ENCODE assay signal across 11 cellular contexts in the genomic region with DNA sequence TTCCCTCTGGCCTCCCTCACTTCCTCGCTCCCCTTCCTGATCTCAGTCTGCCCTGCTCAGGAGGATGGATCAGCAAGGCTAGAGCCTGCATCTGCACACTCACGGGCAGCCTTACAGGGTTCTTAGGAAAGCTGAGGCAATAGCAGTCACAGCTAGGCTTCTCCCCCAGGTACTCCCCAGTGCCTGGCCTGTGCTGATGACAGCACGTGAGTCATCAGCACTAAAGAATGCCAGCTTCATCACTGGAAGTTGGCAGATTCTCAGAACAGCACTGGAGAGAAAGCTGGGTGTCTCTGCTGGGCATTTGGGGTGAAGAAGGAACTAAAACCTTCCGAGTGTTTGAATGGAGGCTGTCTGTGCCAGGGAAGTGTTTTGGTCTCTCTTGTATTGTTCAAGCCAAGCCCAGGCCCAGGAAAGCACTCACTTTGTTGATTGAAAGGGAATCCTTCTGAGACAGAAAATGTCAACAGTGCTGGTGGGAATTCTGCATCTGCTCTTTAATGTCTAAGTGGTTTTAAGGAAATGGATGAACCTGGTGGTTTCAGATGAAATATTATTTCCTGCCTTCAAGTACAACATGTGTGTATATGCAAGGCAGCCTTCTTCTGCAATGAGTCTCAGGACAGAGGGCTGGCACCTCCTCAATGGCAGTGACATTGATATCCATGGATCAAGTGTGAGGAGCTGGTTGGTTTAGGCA.
A peak's percentile ranks its signal among the peaks of the same experiment; 100 is the strongest.
DNase-seq lines count a peak whose midpoint lies in the region; ATAC-seq, FAIRE-seq and TF ChIP-seq lines count a peak whose summit lies in the region.
"Had no signal": no experiment of that assay in that cellular context is flagged by ENCODE, and none has a peak within 500 bp of the region (broad histone marks: within the 10 kb centered on the region; RNA-seq: fewer than 3 reads in every experiment).

No MANE protein-coding gene starts in this region.

- ATAC-seq in left lung: peak; percentile 14

- intact Hi-C loops in adrenal gland (cut with DNase I) (no loop called here), left lung (cut with DNase I) (no loop called here), posterior vena cava (cut with DNase I) (no loop called here)

- H3K9me3 ChIP-seq in adrenal gland (replicated peaks in 1 of 3) (no peaks in the 10 kb centered on the region), left lung (no peaks in the 10 kb centered on the region), small intestine (ENCODE audit: control insufficient read depth, low read depth) (no peaks in the 10 kb centered on the region)

- no peaks in the 10 kb centered on the region for H3K36me3 Mint-ChIP-seq in nephron progenitor cell (ENCODE audit: low read depth)

- TF ChIP-seq CTCF in adrenal gland (IDR thresholded peaks at IDR 0.05) (no peak), left lung (IDR thresholded peaks at IDR 0.05) (no peak), nephron progenitor cell (IDR thresholded peaks at IDR 0.05) (no peak)

- H3K9me3 Mint-ChIP-seq in nephron progenitor cell: peaks cover under 1% of the 10 kb centered on the region
- H3K9me3 Mint-ChIP-seq: activated T-helper 1 cell treated with anti-CD3 and anti-CD28 coated beads, Interleukin-12 subunit alpha, Interleukin-12 subunit beta, Interleukin-2, Interleukin-4 antibody, amounts not matched to agents 30 ng/mL and 10 ng/mL and 1 ng/mL, durations not matched to agents 14 hours and 24 hours and 36 hours had no signal

- FAIRE-seq in small intestine (lab: Jason Lieb, UNC): no peak
- FAIRE-seq: GM12891 had no signal

- DNase-seq in AG20443 (ENCODE audit: low spot score) (peak; percentile 54), HPDE6-E6E7 (ENCODE audit: extremely low spot score) (peak; percentile 83), adrenal gland (peak; percentile 36 to 61 (median 43)), left lung (no peak), nephron progenitor cell (no peak), NCI-H146 treated with DMSO at 0.1 percent for 48 hours (lab: John Stamatoyannopoulos, UW; ENCODE audit: unreplicated experiment) (no peak), small intestine (no peak), posterior vena cava (ENCODE audit: low spot score) (no peak)

- peaks cover 7% of the 10 kb centered on the region for H3K27me3 Mint-ChIP-seq in nephron progenitor cell (ENCODE audit: low read depth, poor library complexity)

- H3K27me3 ChIP-seq in adrenal gland (no peaks in the 10 kb centered on the region), left lung (no peaks in the 10 kb centered on the region), small intestine (ENCODE audit: control insufficient read depth in 2 of 2, insufficient read depth in 2 of 2, low read length in 2 of 2) (no peaks in the 10 kb centered on the region)

- no peaks in the 10 kb centered on the region for H3K36me3 ChIP-seq in adrenal gland (replicated peaks in 1 of 2)
- no peaks in the 10 kb centered on the region for H3K36me3 ChIP-seq in left lung
- H3K36me3 ChIP-seq in small intestine (ENCODE audit: control insufficient read depth in 2 of 2, insufficient read depth in 2 of 2, low read length in 2 of 2): no peaks in the 10 kb centered on the region

- H3K4me3 Mint-ChIP-seq in nephron progenitor cell: no peak overlapping the region
- H3K4me3 Mint-ChIP-seq: activated T-helper 1 cell treated with anti-CD3 and anti-CD28 coated beads, Interleukin-12 subunit alpha, Interleukin-12 subunit beta, Interleukin-2, Interleukin-4 antibody, amounts not matched to agents 30 ng/mL and 10 ng/mL and 1 ng/mL, durations not matched to agents 14 hours and 24 hours and 36 hours had no signal

- H3K27ac Mint-ChIP-seq in nephron progenitor cell: no peak overlapping the region
- H3K27ac Mint-ChIP-seq: activated T-helper 1 cell treated with anti-CD3 and anti-CD28 coated beads, Interleukin-12 subunit alpha, Interleukin-12 subunit beta, Interleukin-2, Interleukin-4 antibody, amounts not matched to agents 30 ng/mL and 10 ng/mL and 1 ng/mL, durations not matched to agents 14 hours and 24 hours and 36 hours had no signal

- peak overlapping the region in 1 of 5 donors; percentile 36 for H3K27ac ChIP-seq in adrenal gland
- no peak overlapping the region for H3K27ac ChIP-seq in left lung
- H3K27ac ChIP-seq in small intestine (ENCODE audit: low read depth in 1 of 2, low read length in 1 of 2): no peak overlapping the region

- 40 to 54% (median 47%) methylated on average over 4 of the region's 4 CpGs for whole genome bisulfite sequencing in adrenal gland, 4 donors
- WGBS in small intestine, 3 donors: 63 to 65% (median 63%) methylated on average over 4 of the region's 4 CpGs

- H3K4me1 ChIP-seq in adrenal gland (replicated peaks in 1 of 2) (peaks cover 15 to 18% of the 10 kb centered on the region in 2 donors), left lung (peaks cover 0 to 4% of the 10 kb centered on the region in 2 donors), small intestine (ENCODE audit: control insufficient read depth in 2 of 2, insufficient read depth in 1 of 2, low read depth in 1 of 2, low read length in 1 of 2) (no peaks in the 10 kb centered on the region)

- H3K4me3 ChIP-seq in adrenal gland (no peak overlapping the region), left lung (no peak overlapping the region), small intestine (ENCODE audit: low read depth in 1 of 2, low read length in 2 of 2) (no peak overlapping the region)
- H3K4me3 ChIP-seq: smooth muscle cell had no signal

- no peak for TF ChIP-seq POLR2A in adrenal gland (IDR thresholded peaks at IDR 0.05)

- H3K4me1 Mint-ChIP-seq in nephron progenitor cell: peaks cover 38% of the 10 kb centered on the region

Comparison
In these comparisons a context has a peak if more than half of its experiments do, and no peak if none do; other contexts are left out.
1. DNase-seq: peak in AG20443 (single experiment), HPDE6-E6E7 (single experiment) and adrenal gland (7 of 7); none in left lung (0 of 2), nephron progenitor cell (single experiment), NCI-H146 treated with DMSO at 0.1 percent for 48 hours (single experiment), small intestine (single experiment) and posterior vena cava (single experiment).